Comparison of ENCODE assay signal across 21 cellular contexts in genomic region chr14:68133856-68134255, GRCh38.
"Had no signal": no experiment of that assay in that cellular context is flagged by ENCODE, and none has a peak within 500 bp of the region (broad histone marks: within the 10 kb centered on the region; RNA-seq: fewer than 3 reads in every experiment).

No MANE protein-coding gene starts in this region.

- H3K4me1 ChIP-seq: colonic mucosa, testis had no signal

- H3K27me3 Mint-ChIP-seq: naive thymus-derived CD8-positive, alpha-beta T cell; stimulated activated naive B cell treated with anti-CD40 and anti-IgM and Interleukin-4, amounts not matched to agents 10 μg/mL and 1 μg/mL and 100 μg/mL, for 72 hours; stimulated activated naive CD8-positive, alpha-beta T cell treated with anti-CD3 and anti-CD28 coated beads, Interleukin-15, amount 100 ng/mL, for 72 hours; type B pancreatic cell had no signal

- H3K27ac ChIP-seq: colonic mucosa, heart left ventricle, right atrium auricular region, skin epidermis had no signal

- DNase-seq: colonic mucosa; dermis blood vessel endothelial cell; endodermal cell; erythroblast; foreskin melanocyte; heart left ventricle; hippocampal formation; mammary epithelial cell; mucosa of descending colon; naive thymus-derived CD8-positive, alpha-beta T cell; ovary; sigmoid colon; stimulated activated CD4-positive, alpha-beta T cell treated with anti-CD3 and anti-CD28 coated beads, Interleukin-2, amount 100 ng/mL, for 24 hours; stimulated activated CD4-positive, alpha-beta T cell treated with anti-CD3 and anti-CD28 coated beads, Interleukin-4, amount 100 ng/mL, for 4 hours; stimulated activated naive B cell treated with anti-CD40 and anti-IgM and Interleukin-4, amounts not matched to agents 10 μg/mL and 1 μg/mL and 100 μg/mL, for 72 hours; stimulated activated naive CD8-positive, alpha-beta T cell treated with anti-CD3 and anti-CD28 coated beads, Interleukin-15, amount 100 ng/mL, for 72 hours; testis; uterus had no signal

- H3K36me3 Mint-ChIP-seq: stimulated activated naive B cell treated with anti-CD40 and anti-IgM and Interleukin-4, amounts not matched to agents 10 μg/mL and 1 μg/mL and 100 μg/mL, for 72 hours had no signal

- H3K4me3 ChIP-seq: colonic mucosa, heart left ventricle, mucosa of descending colon, ovary, right atrium auricular region, sigmoid colon, skin epidermis, testis, uterus had no signal

- H3K36me3 ChIP-seq: colonic mucosa, heart left ventricle, ovary, right atrium auricular region, sigmoid colon, uterus had no signal

- H3K27ac Mint-ChIP-seq: endodermal cell; naive thymus-derived CD8-positive, alpha-beta T cell; stimulated activated naive B cell treated with anti-CD40 and anti-IgM and Interleukin-4, amounts not matched to agents 10 μg/mL and 1 μg/mL and 100 μg/mL, for 72 hours; stimulated activated naive CD8-positive, alpha-beta T cell treated with anti-CD3 and anti-CD28 coated beads, Interleukin-15, amount 100 ng/mL, for 72 hours; type B pancreatic cell had no signal

- H3K9me3 Mint-ChIP-seq: endodermal cell; naive thymus-derived CD8-positive, alpha-beta T cell; stimulated activated naive B cell treated with anti-CD40 and anti-IgM and Interleukin-4, amounts not matched to agents 10 μg/mL and 1 μg/mL and 100 μg/mL, for 72 hours; stimulated activated naive CD8-positive, alpha-beta T cell treated with anti-CD3 and anti-CD28 coated beads, Interleukin-15, amount 100 ng/mL, for 72 hours had no signal

- H3K4me3 Mint-ChIP-seq: endodermal cell; naive thymus-derived CD8-positive, alpha-beta T cell; stimulated activated naive B cell treated with anti-CD40 and anti-IgM and Interleukin-4, amounts not matched to agents 10 μg/mL and 1 μg/mL and 100 μg/mL, for 72 hours; stimulated activated naive CD8-positive, alpha-beta T cell treated with anti-CD3 and anti-CD28 coated beads, Interleukin-15, amount 100 ng/mL, for 72 hours; type B pancreatic cell had no signal

- H3K27me3 ChIP-seq: colonic mucosa, heart left ventricle, ovary, right atrium auricular region, sigmoid colon, testis, uterus had no signal

- H3K4me1 Mint-ChIP-seq: naive thymus-derived CD8-positive, alpha-beta T cell; stimulated activated naive B cell treated with anti-CD40 and anti-IgM and Interleukin-4, amounts not matched to agents 10 μg/mL and 1 μg/mL and 100 μg/mL, for 72 hours had no signal

- H3K9me3 ChIP-seq: colonic mucosa, heart left ventricle, mucosa of descending colon, ovary, right atrium auricular region, sigmoid colon, testis, uterus had no signal
